Comparison of ENCODE assay signal across 13 cellular contexts in the genomic region with DNA sequence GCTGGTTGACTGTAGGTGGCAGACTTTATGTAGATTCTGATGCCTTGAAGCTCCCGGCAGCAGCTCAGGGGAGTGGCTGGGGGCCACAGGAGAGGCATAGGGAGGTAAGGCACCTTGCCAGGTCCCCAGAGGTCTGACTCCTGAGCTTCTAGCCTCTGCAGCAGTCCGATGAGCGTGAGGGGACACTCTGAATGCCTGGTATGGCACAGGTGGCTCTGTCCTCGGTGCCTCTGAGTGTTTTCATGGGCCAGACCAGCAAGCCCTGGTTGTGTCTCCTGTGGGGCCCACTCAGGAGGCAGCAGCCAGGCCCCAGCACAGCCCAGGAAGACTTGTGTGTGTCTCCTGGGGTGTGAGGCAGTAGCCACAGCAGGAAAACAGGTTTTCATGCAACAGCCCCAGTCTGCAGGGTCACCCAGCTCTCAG. TPM values are rescaled to one million over a fixed set of nuclear protein-coding genes. Genes with fewer than 3 reads are reported as not detected.
"Had no signal": no experiment of that assay in that cellular context is flagged by ENCODE, and none has a peak within 500 bp of the region (broad histone marks: within the 10 kb centered on the region; RNA-seq: fewer than 3 reads in every experiment).

No MANE protein-coding gene starts in this region.

- H3K9me3 ChIP-seq: esophagus muscularis mucosa, psoas muscle, thoracic aorta had no signal

- H3K4me1 Mint-ChIP-seq: activated T-helper 17 cell treated with anti-CD3 and anti-CD28 coated beads, Interleukin-2, amount 50 U/mL, for 72 hours had no signal

- H3K79me2 ChIP-seq: hepatocyte had no signal

- H3K27ac Mint-ChIP-seq: activated naive CD4-positive, alpha-beta T cell treated with anti-CD3 and anti-CD28 coated beads for 36 hours; activated T-helper 17 cell treated with anti-CD3 and anti-CD28 coated beads, Interleukin-2, amount 50 U/mL, for 72 hours; nephron had no signal

- H3K27me3 ChIP-seq: esophagus muscularis mucosa, hepatocyte had no signal

- H3K9me3 Mint-ChIP-seq: activated naive CD4-positive, alpha-beta T cell treated with anti-CD3 and anti-CD28 coated beads for 36 hours; activated T-helper 17 cell treated with anti-CD3 and anti-CD28 coated beads, Interleukin-2, amount 50 U/mL, for 72 hours had no signal

- H3K4me2 ChIP-seq: hepatocyte had no signal

- ATAC-seq: activated CD4-positive, CD25-positive, alpha-beta regulatory T cell treated with anti-CD3 and anti-CD28 coated beads, Interleukin-2, amount 50 U/mL, for 24 hours; activated T-helper 17 cell treated with anti-CD3 and anti-CD28 coated beads, Interleukin-2, amount 50 U/mL, for 72 hours; psoas muscle had no signal

- H3K4me3 Mint-ChIP-seq: activated naive CD4-positive, alpha-beta T cell treated with anti-CD3 and anti-CD28 coated beads for 36 hours; activated T-helper 17 cell treated with anti-CD3 and anti-CD28 coated beads, Interleukin-2, amount 50 U/mL, for 72 hours; nephron had no signal

- DNase-seq: activated CD4-positive, alpha-beta T cell treated with anti-CD3 and anti-CD28 coated beads, Interleukin-2, amount 50 U/mL, for 1 hour; activated naive CD4-positive, alpha-beta T cell treated with anti-CD3 and anti-CD28 coated beads for 36 hours; activated T-cell treated with anti-CD3 and anti-CD28 coated beads for 4 hours; psoas muscle; stimulated activated CD4-positive, alpha-beta T cell treated with anti-CD3 and anti-CD28 coated beads, Interleukin-12 subunit alpha, Interleukin-12 subunit beta, amount 100 ng/mL, for 4 hours; stimulated activated CD4-positive, alpha-beta T cell treated with anti-CD3 and anti-CD28 coated beads, Interleukin-2, amount 100 ng/mL, for 24 hours had no signal

- H3K4me3 ChIP-seq: esophagus muscularis mucosa, hepatocyte, psoas muscle, thoracic aorta had no signal

- H3K4me1 ChIP-seq: esophagus muscularis mucosa, psoas muscle had no signal

- H3K27ac ChIP-seq: esophagus muscularis mucosa, hepatocyte, psoas muscle, thoracic aorta had no signal

- H2AFZ ChIP-seq: hepatocyte had no signal

- H3K27me3 Mint-ChIP-seq: activated T-helper 17 cell treated with anti-CD3 and anti-CD28 coated beads, Interleukin-2, amount 50 U/mL, for 72 hours had no signal

RNA-seq across cellular contexts. Expression of a gene that starts 39.7 kb away (rescaled TPM):
- total RNA-seq: glomerular endothelial cell had no signal
